ENCODE assay signal across 1 cellular context in the genomic region with DNA sequence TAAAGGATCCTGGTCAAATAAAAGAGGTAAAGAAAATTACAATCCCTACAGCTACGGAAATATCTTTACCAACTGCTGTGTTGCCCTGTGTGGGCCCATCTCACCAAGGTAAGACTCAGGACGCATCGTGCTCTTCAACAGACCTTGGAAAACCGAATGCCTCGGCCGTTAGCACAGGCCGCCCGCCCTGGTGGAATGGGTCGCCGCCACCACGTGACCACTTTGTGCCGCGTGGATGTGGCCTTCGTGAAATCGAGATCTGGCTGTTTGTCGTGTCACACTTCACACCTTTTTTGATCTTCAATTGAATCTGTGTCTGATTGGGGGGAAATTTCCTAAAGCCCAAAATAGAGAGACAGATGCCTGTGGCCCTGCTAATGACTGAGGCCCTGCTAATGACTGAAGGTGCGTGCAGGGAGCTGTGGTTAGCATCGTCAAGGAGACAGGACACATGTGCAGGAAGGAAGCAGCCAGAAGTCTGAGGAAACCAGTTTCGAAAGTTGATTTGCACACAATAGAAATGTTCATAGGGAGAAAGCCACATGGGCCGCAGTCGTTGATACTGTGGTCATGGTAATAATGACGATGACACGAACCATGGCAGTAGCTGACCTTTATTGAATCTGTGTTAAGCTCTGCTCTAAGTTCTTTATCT.
TF ChIP-seq lines count a peak whose summit lies in the region.

No MANE protein-coding gene starts in this region.

TF ChIP-seq in HepG2, 621 proteins besides CTCF, POLR2A, EP300 and RAD21 (continued from another document):
- no peak for TF ChIP-seq NCOA5 (CRISPR knock-in tag; IDR thresholded peaks at IDR 0.05)
- TF ChIP-seq GTF3A (CRISPR knock-in tag; conservative IDR thresholded peaks at IDR 0.05), result no peak
- no peak for TF ChIP-seq CCDC6 (CRISPR knock-in tag; IDR thresholded peaks at IDR 0.05)
- no peak for TF ChIP-seq GZF1 (CRISPR knock-in tag; IDR thresholded peaks at IDR 0.05)
- TF ChIP-seq ZFP36 (IDR thresholded peaks at IDR 0.05; ENCODE audit: borderline replicate concordance, low read depth, low read length, partially characterized antibody), result no peak
- no peak for TF ChIP-seq ZNF207 (IDR thresholded peaks at IDR 0.05; ENCODE audit: borderline replicate concordance)
